Comparison of ENCODE assay signal across 12 cellular contexts in the genomic region with DNA sequence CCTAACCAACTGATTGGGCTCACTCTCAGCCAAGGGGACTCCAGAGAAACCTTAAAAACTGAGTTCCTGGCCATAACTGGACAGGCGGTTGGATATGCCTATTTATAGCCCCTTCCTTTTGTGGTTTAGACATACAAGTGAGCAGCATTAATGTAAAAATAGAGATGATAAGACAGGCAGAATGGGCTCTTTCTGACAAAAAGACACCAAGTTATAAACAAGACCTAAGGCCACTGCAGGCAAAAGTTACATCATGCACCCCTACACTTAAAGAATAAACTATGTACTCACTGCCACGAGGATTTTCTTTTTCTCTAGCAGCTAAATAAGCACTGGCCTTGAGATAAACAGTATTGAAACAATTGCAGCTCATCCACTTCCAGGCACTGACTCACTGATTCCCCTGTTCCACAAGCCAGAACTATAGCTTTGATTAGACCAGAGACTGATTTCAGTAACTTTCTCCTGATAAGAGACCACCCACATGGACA. TPM values are rescaled to one million over a fixed set of nuclear protein-coding genes. Genes with fewer than 3 reads are reported as not detected.
A peak's percentile ranks its signal among the peaks of the same experiment; 100 is the strongest.
DNase-seq lines count a peak whose midpoint lies in the region; TF ChIP-seq lines count a peak whose summit lies in the region.
"Had no signal": no experiment of that assay in that cellular context is flagged by ENCODE, and none has a peak within 500 bp of the region (broad histone marks: within the 10 kb centered on the region; RNA-seq: fewer than 3 reads in every experiment).

No MANE protein-coding gene starts in this region.

- no peaks in the 10 kb centered on the region for H3K27me3 Mint-ChIP-seq in CD8-positive, alpha-beta memory T cell

- H3K4me1 ChIP-seq in right atrium auricular region = peaks cover 0 to 49% of the 10 kb centered on the region in 2 donors
- peaks cover 4% of the 10 kb centered on the region for H3K4me1 ChIP-seq in CD8-positive, alpha-beta memory T cell (ENCODE audit: insufficient read depth, low read length)

- H3K36me3 ChIP-seq in right atrium auricular region = no peaks in the 10 kb centered on the region
- H3K36me3 ChIP-seq in CD8-positive, alpha-beta memory T cell (ENCODE audit: insufficient read depth, low read length) = no peaks in the 10 kb centered on the region
- H3K36me3 ChIP-seq: suprapubic skin, WERI-Rb-1 had no signal

- no peak overlapping the region for H3K4me3 ChIP-seq in right atrium auricular region
- H3K4me3 ChIP-seq in CD8-positive, alpha-beta memory T cell (ENCODE audit: low read length) = no peak overlapping the region
- H3K4me3 ChIP-seq: suprapubic skin had no signal

- H3K4me3 Mint-ChIP-seq in CD8-positive, alpha-beta memory T cell = no peak overlapping the region

- no peaks in the 10 kb centered on the region for H3K9me3 Mint-ChIP-seq in CD8-positive, alpha-beta memory T cell

- H3K36me3 Mint-ChIP-seq in CD8-positive, alpha-beta memory T cell = no peaks in the 10 kb centered on the region

- peak overlapping the region in 1 of 8 donors; percentile 43 for H3K27ac Mint-ChIP-seq in CD8-positive, alpha-beta memory T cell

- H3K4me1 Mint-ChIP-seq in CD8-positive, alpha-beta memory T cell = peaks cover 24 to 33% (median 27%) of the 10 kb centered on the region in 3 donors

- CTCF ChIA-PET in CD8-positive, alpha-beta memory T cell (lab: Charles Lee) = no interaction called here

- H3K27me3 ChIP-seq in right atrium auricular region = no peaks in the 10 kb centered on the region
- no peaks in the 10 kb centered on the region for H3K27me3 ChIP-seq in CD8-positive, alpha-beta memory T cell (ENCODE audit: insufficient read depth, low read length, poor library complexity, severe bottlenecking)
- H3K27me3 ChIP-seq: suprapubic skin had no signal

- peak overlapping the region; percentile 47 to 82 for H3K27ac ChIP-seq in right atrium auricular region
- H3K27ac ChIP-seq in CD8-positive, alpha-beta memory T cell (ENCODE audit: low read depth, low read length) = no peak overlapping the region
- H3K27ac ChIP-seq: suprapubic skin, WERI-Rb-1 had no signal

- POLR2A ChIA-PET in CD8-positive, alpha-beta memory T cell (lab: Charles Lee) = no interaction called here

- H3K9me3 ChIP-seq in right atrium auricular region = no peaks in the 10 kb centered on the region
- no peaks in the 10 kb centered on the region for H3K9me3 ChIP-seq in CD8-positive, alpha-beta memory T cell (ENCODE audit: low read length)
- H3K9me3 ChIP-seq: suprapubic skin had no signal

- TF ChIP-seq CTCF in right atrium auricular region (IDR thresholded peaks at IDR 0.05) = no peak

- DNase-seq in A172 (ENCODE audit: low spot score) = peak; percentile 57
- DNase-seq in Kasumi-1 (lab: John Stamatoyannopoulos, UW) = peak; percentile 64 to 83
- DNase-seq in astrocyte of the hippocampus (ENCODE audit: low read depth, low spot score) = peak; percentile 43
- DNase-seq in right atrium auricular region (ENCODE audit: low spot score) = no peak
- DNase-seq in NCI-H2107 (lab: John Stamatoyannopoulos, UW) = no peak
- DNase-seq in CD8-positive, alpha-beta memory T cell = no peak
- no peak for DNase-seq in nucleus accumbens (lab: John Stamatoyannopoulos, UW)
- DNase-seq in effector CD4-positive, alpha-beta T cell = no peak
- DNase-seq: activated T-cell treated with anti-CD3 and anti-CD28 coated beads, Interleukin-2, amount 50 U/mL, for 48 hours; NCI-H1417 treated with DMSO at 0.1 percent for 48 hours; WERI-Rb-1 had no signal

RNA-seq across cellular contexts. Expression of gene SUCNR1, which starts 30.1 kb away (rescaled TPM):
- 506 and 549 TPM in 2 replicates for total RNA-seq in A172 (2014; rRNA removed; shearing (Covaris generic))
- 1 to 10 TPM; 1.1 to 1.5 TPM for total RNA-seq in right atrium auricular region
- not detected for total RNA-seq in CD8-positive, alpha-beta memory T cell
- not detected for polyA plus RNA-seq in CD8-positive, alpha-beta memory T cell

Comparison
In these comparisons a context has a peak if more than half of its experiments do, and no peak if none do; other contexts are left out.
1. DNase-seq: peak in A172 (single experiment), Kasumi-1 (2 of 2) and astrocyte of the hippocampus (single experiment); none in right atrium auricular region (single experiment), NCI-H2107 (single experiment), CD8-positive, alpha-beta memory T cell (0 of 5), nucleus accumbens (0 of 56) and effector CD4-positive, alpha-beta T cell (single experiment).
2. RNA of gene SUCNR1, which starts 30.1 kb away (total RNA-seq): 506 to 549 TPM in A172; 1.1 to 1.5 TPM in right atrium auricular region and not detected in CD8-positive, alpha-beta memory T cell; every median in the first group is over 100 times any median in the second.